8 cellular contexts compared by ENCODE assay signal in genomic region chr16:46790599-46791270, GRCh38. TPM values are rescaled to one million over a fixed set of nuclear protein-coding genes. Genes with fewer than 3 reads are reported as not detected.
DNase-seq lines count a peak whose midpoint lies in the region; ATAC-seq and TF ChIP-seq lines count a peak whose summit lies in the region.

No MANE protein-coding gene starts in this region.

- peak overlapping the region; percentile 86 for H3K27ac Mint-ChIP-seq in activated B cell treated with CpG ODN at 0.5 μM for 24 hours

- H3K9me3 ChIP-seq in cardiac muscle cell (ENCODE audit: low read depth): no peaks in the 10 kb centered on the region
- H3K9me3 ChIP-seq in gastroesophageal sphincter: peaks cover 0 to 20% (median 0%) of the 10 kb centered on the region in 3 donors
- peaks cover 8% of the 10 kb centered on the region for H3K9me3 ChIP-seq in suprapubic skin

- H3K27ac ChIP-seq in cardiac muscle cell (peak overlapping the region; percentile 76), gastroesophageal sphincter (peak overlapping the region in 3 of 4 donors; percentile 39 to 66 (median 66)), suprapubic skin (no peak overlapping the region)

- TF ChIP-seq EP300 in gastroesophageal sphincter (IDR thresholded peaks at IDR 0.05): no peak
- no peak for TF ChIP-seq EP300 in suprapubic skin (IDR thresholded peaks at IDR 0.05)

- no peak for TF ChIP-seq POLR2A in gastroesophageal sphincter (IDR thresholded peaks at IDR 0.05)
- no peak for TF ChIP-seq POLR2A in suprapubic skin (IDR thresholded peaks at IDR 0.05)

- intact Hi-C loops in Right ventricle myocardium inferior (cut with DNase I) (no loop called here), activated B cell treated with CpG ODN at 0.5 μM for 24 hours (cut with micrococcal nuclease) (loop anchor here (1.0 to 2.0 kb wide), 6 partner anchors 11 to 183 kb away; partner anchors contain the start of genes C16orf87, DNAJA2, GPT2 and ORC6)

- H3K36me3 Mint-ChIP-seq in activated B cell treated with CpG ODN at 0.5 μM for 24 hours (ENCODE audit: low read depth): peaks cover 20% of the 10 kb centered on the region

- 76 to 83% methylated on average over 7 to 8 of the region's 8 CpGs for WGBS in gastroesophageal sphincter (ENCODE audit: low coverage in 1 of 2), 2 donors
- 83% methylated on average over 8 of the region's 8 CpGs for WGBS in suprapubic skin

- CTCF ChIA-PET in activated B cell treated with CpG ODN at 0.5 μM for 24 hours (lab: Charles Lee): interaction anchor here (1.4 to 3.3 kb wide), 2 partner anchors 10 to 117 kb away, joined by 3 to 14 read pairs; no protein-coding TSS in a partner anchor

- H3K4me1 ChIP-seq in cardiac muscle cell (ENCODE audit: low read depth): peaks cover 13% of the 10 kb centered on the region
- H3K4me1 ChIP-seq in gastroesophageal sphincter: peaks cover 0 to 9% (median 0%) of the 10 kb centered on the region in 3 donors
- peaks cover 6% of the 10 kb centered on the region for H3K4me1 ChIP-seq in suprapubic skin

- DNase-seq in cardiac muscle cell (ENCODE audit: low read depth in 1 of 2, low spot score in 1 of 2): no peak
- no peak for DNase-seq in Right ventricle myocardium inferior (ENCODE audit: missing footprints)
- no peak for DNase-seq in activated B cell treated with CpG ODN at 0.5 μM for 24 hours
- DNase-seq in suprapubic skin (ENCODE audit: low spot score in 2 of 2): no peak
- DNase-seq in HPDE6-E6E7 (ENCODE audit: extremely low spot score): no peak
- DNase-seq in SKM-1 treated with dmso at 0.1 percent for 144 hours (lab: John Stamatoyannopoulos, UW; ENCODE audit: unreplicated experiment): no peak

- H3K27me3 Mint-ChIP-seq in activated B cell treated with CpG ODN at 0.5 μM for 24 hours: no peaks in the 10 kb centered on the region

- POLR2A ChIA-PET in activated B cell treated with CpG ODN at 0.5 μM for 24 hours (lab: Charles Lee): interaction anchor here (0.6 to 3.4 kb wide), 6 partner anchors 12 to 183 kb away, joined by 3 to 26 read pairs (median 5); partner anchors contain the start of genes C16orf87, DNAJA2 and ORC6

- H3K27me3 ChIP-seq in cardiac muscle cell (no peaks in the 10 kb centered on the region), gastroesophageal sphincter (no peaks in the 10 kb centered on the region), suprapubic skin (no peaks in the 10 kb centered on the region)

- H3K4me3 ChIP-seq in cardiac muscle cell (no peak overlapping the region), gastroesophageal sphincter (peak overlapping the region in 1 of 2 donors; percentile 68), suprapubic skin (peak overlapping the region; percentile 65)

- peaks cover 55% of the 10 kb centered on the region for H3K4me1 Mint-ChIP-seq in activated B cell treated with CpG ODN at 0.5 μM for 24 hours

- no peak for ATAC-seq in Right ventricle myocardium inferior
- ATAC-seq in activated B cell treated with CpG ODN at 0.5 μM for 24 hours (ENCODE audit: low read depth): no peak
- ATAC-seq in gastroesophageal sphincter: no peak
- ATAC-seq in GM21576 (IDR thresholded peaks at IDR 0.05; ENCODE audit: unreplicated experiment): no peak

- peak overlapping the region; percentile 84 for H3K4me3 Mint-ChIP-seq in activated B cell treated with CpG ODN at 0.5 μM for 24 hours

- no peaks in the 10 kb centered on the region for H3K36me3 ChIP-seq in cardiac muscle cell
- H3K36me3 ChIP-seq in gastroesophageal sphincter: no peaks in the 10 kb centered on the region
- H3K36me3 ChIP-seq in suprapubic skin: no peaks in the 10 kb centered on the region

- peaks cover 21% of the 10 kb centered on the region for H3K9me3 Mint-ChIP-seq in activated B cell treated with CpG ODN at 0.5 μM for 24 hours

- no peak for TF ChIP-seq CTCF in cardiac muscle cell (IDR thresholded peaks at IDR 0.05; ENCODE audit: low read depth, low read length)
- no peak for TF ChIP-seq CTCF in activated B cell treated with CpG ODN at 0.5 μM for 24 hours (IDR thresholded peaks at IDR 0.05)
- TF ChIP-seq CTCF in gastroesophageal sphincter (IDR thresholded peaks at IDR 0.05): no peak
- TF ChIP-seq CTCF in suprapubic skin (IDR thresholded peaks at IDR 0.05): no peak

RNA-seq across cellular contexts. Expression of gene C16orf87, which starts 40.2 kb away (rescaled TPM):
- total RNA-seq in cardiac muscle cell (26.0 and 41.0 TPM in 2 replicates), Right ventricle myocardium inferior (13.6 TPM), activated B cell treated with CpG ODN at 0.5 μM for 24 hours (15.6 and 16.6 TPM in 2 replicates), gastroesophageal sphincter (10 to 100 TPM in 2 of 4 donors, 1 to 10 TPM in 2; 5.8 to 13.7 (median 9.4) TPM), suprapubic skin (10 to 100 TPM in 1 of 4 donors, 1 to 10 TPM in 3; 4.9 to 12.6 (median 6.8) TPM)
- 45.1 and 66.6 TPM in 2 replicates for polyA plus RNA-seq in cardiac muscle cell

RNA-seq across cellular contexts. Expression of gene MYLK3, which starts 42.6 kb away (rescaled TPM):
- total RNA-seq in cardiac muscle cell (203 and 211 TPM in 2 replicates), Right ventricle myocardium inferior (261 TPM), activated B cell treated with CpG ODN at 0.5 μM for 24 hours (0.20 and 0.55 TPM in 2 replicates), gastroesophageal sphincter (1 to 10 TPM in 1 of 4 donors, under 1 TPM in 3; 0.31 to 2.2 (median 0.54) TPM), suprapubic skin (under 1 TPM in 2 of 4 donors, not detected in 2; 0.13 to 0.32 TPM)
- 57.5 and 57.8 TPM in 2 replicates for polyA plus RNA-seq in cardiac muscle cell

Comparison
In these comparisons a context has a peak if more than half of its experiments do, and no peak if none do; other contexts are left out.
1. RNA of gene MYLK3, which starts 42.6 kb away (total RNA-seq): 261 TPM in Right ventricle myocardium inferior (single experiment) and 203 to 211 TPM in cardiac muscle cell; 0.20 to 0.55 TPM in activated B cell treated with CpG ODN at 0.5 μM for 24 hours, 0.31 to 2.2 TPM in gastroesophageal sphincter and 0.13 to 0.32 TPM in suprapubic skin; every median in the first group is over 10 times any median in the second.